ENCODE assay signal across 30 cellular contexts in the genomic region with DNA sequence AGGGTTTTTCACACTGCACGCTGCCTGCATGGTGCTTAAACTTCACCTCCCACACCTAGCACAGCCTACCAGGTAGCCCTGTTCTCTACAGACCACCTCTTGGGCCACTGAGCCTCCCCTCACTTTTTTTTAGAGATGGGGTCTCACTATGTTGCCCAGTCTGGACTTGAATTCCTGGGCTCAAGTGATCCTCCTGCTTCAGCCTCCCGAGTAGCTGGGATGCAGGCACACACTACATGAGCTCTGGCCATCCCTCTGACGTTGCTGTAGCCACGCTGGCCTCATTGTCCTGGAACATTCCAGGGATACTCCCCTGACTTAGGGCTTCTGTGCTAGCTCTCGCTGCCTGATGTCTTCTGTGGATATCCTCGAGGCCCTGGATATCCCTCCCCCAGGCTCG.
"Had no signal": no experiment of that assay in that cellular context is flagged by ENCODE, and none has a peak within 500 bp of the region (broad histone marks: within the 10 kb centered on the region; RNA-seq: fewer than 3 reads in every experiment).

No MANE protein-coding gene starts in this region.

- H3K4me3 ChIP-seq: pancreas, psoas muscle, skin epidermis, smooth muscle cell, spleen, suprapubic skin, testis, tibial artery, transverse colon, upper lobe of right lung, uterus had no signal

- H3K4me1 Mint-ChIP-seq: nephron progenitor cell; neural crest cell; stimulated activated naive CD8-positive, alpha-beta T cell treated with anti-CD3 and anti-CD28 coated beads, Interleukin-15, amount 100 ng/mL, for 72 hours had no signal

- DNase-seq: naive thymus-derived CD8-positive, alpha-beta T cell; nephron progenitor cell; nucleus accumbens; pancreas; psoas muscle; spleen; stimulated activated CD4-positive, alpha-beta T cell treated with anti-CD3 and anti-CD28 coated beads, Interleukin-12 subunit alpha, Interleukin-12 subunit beta, amount 100 ng/mL, for 4 hours; stimulated activated CD4-positive, alpha-beta T cell treated with anti-CD3 and anti-CD28 coated beads, Interleukin-1b, Interleukin-23, amount 100 ng/mL, for 48 hours; stimulated activated CD4-positive, alpha-beta T cell treated with anti-CD3 and anti-CD28 coated beads, Interleukin-4, amount 100 ng/mL, for 1 hour; stimulated activated CD4-positive, alpha-beta T cell treated with anti-CD3 and anti-CD28 coated beads, Interleukin-4, amount 100 ng/mL, for 4 hours; stimulated activated CD8-positive, alpha-beta memory T cell treated with anti-CD3 and anti-CD28 coated beads, Interleukin-4, amount 100 ng/mL, for 48 hours; stimulated activated naive CD4-positive, alpha-beta T cell; stimulated activated naive CD8-positive, alpha-beta T cell treated with anti-CD3 and anti-CD28 coated beads, Interleukin-15, amount 100 ng/mL, for 72 hours; stimulated activated naive CD8-positive, alpha-beta T cell treated with anti-CD3 and anti-CD28 coated beads, Interleukin-15, Interleukin-2, amounts not matched to agents 100 U/mL and 50 U/mL, for 24 hours; substantia nigra; testis; tibial artery; transverse colon; upper lobe of right lung; uterus had no signal

- H3K4me1 ChIP-seq: pancreas, psoas muscle, spleen, suprapubic skin, testis, tibial artery, upper lobe of right lung, uterus had no signal

- H3K9me3 Mint-ChIP-seq: naive thymus-derived CD8-positive, alpha-beta T cell; natural killer cell treated with Interleukin-12 subunit alpha and Interleukin-12 subunit beta and Interleukin-15 and Interleukin-18, amount 100 ng/mL, for 72 hours; nephron progenitor cell; neural crest cell; stimulated activated memory B cell treated with anti-CD40 and anti-IgM and Interleukin-4, amounts not matched to agents 10 μg/mL and 1 μg/mL and 100 μg/mL, for 72 hours; stimulated activated naive CD8-positive, alpha-beta T cell treated with anti-CD3 and anti-CD28 coated beads, Interleukin-15, amount 100 ng/mL, for 72 hours; type B pancreatic cell had no signal

- H3K27ac Mint-ChIP-seq: naive thymus-derived CD8-positive, alpha-beta T cell; natural killer cell treated with Interleukin-12 subunit alpha and Interleukin-12 subunit beta and Interleukin-15 and Interleukin-18, amount 100 ng/mL, for 72 hours; nephron progenitor cell; stimulated activated memory B cell treated with anti-CD40 and anti-IgM and Interleukin-4, amounts not matched to agents 10 μg/mL and 1 μg/mL and 100 μg/mL, for 72 hours; type B pancreatic cell had no signal

- H3K9me3 ChIP-seq: neutrophil, pancreas, psoas muscle, spleen, suprapubic skin, testis, tibial artery, transverse colon, upper lobe of right lung, uterus had no signal

- H3K4me3 Mint-ChIP-seq: naive thymus-derived CD8-positive, alpha-beta T cell; natural killer cell treated with Interleukin-12 subunit alpha and Interleukin-12 subunit beta and Interleukin-15 and Interleukin-18, amount 100 ng/mL, for 72 hours; nephron progenitor cell; neural crest cell; stimulated activated memory B cell treated with anti-CD40 and anti-IgM and Interleukin-4, amounts not matched to agents 10 μg/mL and 1 μg/mL and 100 μg/mL, for 72 hours; stimulated activated naive CD8-positive, alpha-beta T cell treated with anti-CD3 and anti-CD28 coated beads, Interleukin-15, amount 100 ng/mL, for 72 hours; type B pancreatic cell had no signal

- H3K36me3 ChIP-seq: neutrophil, pancreas, spleen, suprapubic skin, tibial artery, transverse colon, upper lobe of right lung, uterus had no signal

- H3K27me3 Mint-ChIP-seq: natural killer cell treated with Interleukin-12 subunit alpha and Interleukin-12 subunit beta and Interleukin-15 and Interleukin-18, amount 100 ng/mL, for 72 hours; stimulated activated naive CD8-positive, alpha-beta T cell treated with anti-CD3 and anti-CD28 coated beads, Interleukin-15, amount 100 ng/mL, for 72 hours; type B pancreatic cell had no signal

- ATAC-seq: naive thymus-derived CD8-positive, alpha-beta T cell; natural killer cell treated with Interleukin-12 subunit alpha and Interleukin-12 subunit beta and Interleukin-15 and Interleukin-18, amount 100 ng/mL, for 72 hours; pancreas; psoas muscle; right cardiac atrium; sciatic nerve; stimulated activated memory B cell treated with anti-CD40 and anti-IgM and Interleukin-4, amounts not matched to agents 10 μg/mL and 1 μg/mL and 100 μg/mL, for 72 hours; stimulated activated naive CD8-positive, alpha-beta T cell treated with anti-CD3 and anti-CD28 coated beads, Interleukin-15, amount 100 ng/mL, for 72 hours; stimulated activated naive CD8-positive, alpha-beta T cell treated with anti-CD3 and anti-CD28 coated beads, Interleukin-15, Interleukin-2, amounts not matched to agents 100 U/mL and 50 U/mL, for 24 hours; upper lobe of right lung had no signal

- H3K27ac ChIP-seq: neutrophil, pancreas, psoas muscle, skin epidermis, spleen, suprapubic skin, testis, tibial artery, transverse colon, upper lobe of right lung, uterus had no signal

- H3K36me3 Mint-ChIP-seq: naive thymus-derived CD8-positive, alpha-beta T cell; natural killer cell treated with Interleukin-12 subunit alpha and Interleukin-12 subunit beta and Interleukin-15 and Interleukin-18, amount 100 ng/mL, for 72 hours; stimulated activated memory B cell treated with anti-CD40 and anti-IgM and Interleukin-4, amounts not matched to agents 10 μg/mL and 1 μg/mL and 100 μg/mL, for 72 hours; type B pancreatic cell had no signal
